ENCODE assay signal across 14 cellular contexts in the genomic region with DNA sequence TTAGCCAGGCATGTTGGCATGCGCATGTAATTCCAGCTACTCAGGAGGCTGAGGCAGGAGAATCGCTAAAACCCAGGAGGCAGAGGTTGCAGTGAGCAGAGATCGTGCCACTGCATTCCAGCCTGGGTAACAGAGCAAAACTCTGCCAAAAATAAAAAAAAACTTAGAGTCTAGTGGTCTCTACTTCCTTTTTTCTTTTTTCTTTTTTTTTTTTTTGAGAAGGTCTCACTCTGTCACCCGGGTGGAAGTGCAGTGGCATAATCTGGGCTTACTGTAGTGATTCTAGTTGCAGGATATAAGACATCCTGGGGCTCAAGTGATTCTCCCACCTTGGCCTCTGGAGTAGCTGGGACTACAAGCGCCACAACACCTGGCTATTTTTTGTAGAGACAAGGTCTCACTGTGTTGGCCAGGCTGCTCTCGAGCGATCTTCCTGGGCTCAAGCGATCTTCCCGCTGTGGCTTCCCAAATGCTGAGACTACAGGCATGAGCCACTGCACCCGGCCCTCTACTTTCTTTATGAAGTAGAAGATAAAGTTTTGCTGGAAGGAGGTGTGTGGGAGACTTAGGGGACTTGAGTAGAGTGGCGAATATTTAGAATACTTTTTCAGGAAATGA.
"Had no signal": no experiment of that assay in that cellular context is flagged by ENCODE, and none has a peak within 500 bp of the region (broad histone marks: within the 10 kb centered on the region; RNA-seq: fewer than 3 reads in every experiment).

No MANE protein-coding gene starts in this region.

- ATAC-seq: activated naive CD4-positive, alpha-beta T cell treated with anti-CD3 and anti-CD28 coated beads, Interleukin-2, amount 50 U/mL, for 72 hours; activated T-cell treated with anti-CD3 and anti-CD28 coated beads, Interleukin-2, amount 50 U/mL, for 72 hours; gastrocnemius medialis; psoas muscle; right lobe of liver had no signal

- H3K27ac ChIP-seq: dorsolateral prefrontal cortex, gastrocnemius medialis, hepatocyte, psoas muscle, right lobe of liver, thoracic aorta had no signal

- H3K9me3 Mint-ChIP-seq: activated CD4-positive, alpha-beta T cell treated with anti-CD3 and anti-CD28 coated beads, Interleukin-2, amount 10 ng/mL, durations not matched to agents 24 days and 14 days; activated naive CD4-positive, alpha-beta T cell treated with anti-CD3 and anti-CD28 coated beads, Interleukin-2, amount 50 U/mL, for 72 hours; activated T-cell treated with anti-CD3 and anti-CD28 coated beads, Interleukin-2, amount 50 U/mL, for 72 hours; endodermal cell; T-helper 2 cell treated with Interferon-gamma antibody and Interleukin-4, amounts not matched to agents 5 μg/mL and 100 μg/mL, for 36 hours had no signal

- DNase-seq: activated CD4-positive, alpha-beta T cell treated with anti-CD3 and anti-CD28 coated beads, Interleukin-2, amount 10 ng/mL, durations not matched to agents 24 days and 14 days; activated CD4-positive, CD25-positive, alpha-beta regulatory T cell; activated CD8-positive, alpha-beta memory T cell treated with anti-CD3 and anti-CD28 coated beads, Interleukin-2, amount 50 U/mL, for 48 hours; activated gamma-delta T cell; activated T-cell treated with anti-CD3 and anti-CD28 coated beads, Interleukin-2, amount 50 U/mL, for 72 hours; dorsolateral prefrontal cortex; endodermal cell; gastrocnemius medialis; psoas muscle; right lobe of liver had no signal

- H3K4me2 ChIP-seq: hepatocyte had no signal

- H3K4me3 ChIP-seq: dorsolateral prefrontal cortex, gastrocnemius medialis, hepatocyte, psoas muscle, right lobe of liver, thoracic aorta had no signal

- H3K4me3 Mint-ChIP-seq: activated CD4-positive, alpha-beta T cell treated with anti-CD3 and anti-CD28 coated beads, Interleukin-2, amount 10 ng/mL, durations not matched to agents 24 days and 14 days; activated T-cell treated with anti-CD3 and anti-CD28 coated beads, Interleukin-2, amount 50 U/mL, for 72 hours; endodermal cell; T-helper 2 cell treated with Interferon-gamma antibody and Interleukin-4, amounts not matched to agents 5 μg/mL and 100 μg/mL, for 36 hours had no signal

- H3K36me3 ChIP-seq: gastrocnemius medialis, right lobe of liver, thoracic aorta had no signal

- H3K79me2 ChIP-seq: hepatocyte had no signal

- H3K4me1 ChIP-seq: gastrocnemius medialis, psoas muscle, right lobe of liver had no signal

- H3K4me1 Mint-ChIP-seq: activated CD4-positive, alpha-beta T cell treated with anti-CD3 and anti-CD28 coated beads, Interleukin-2, amount 10 ng/mL, durations not matched to agents 24 days and 14 days; endodermal cell had no signal

- H3K9me3 ChIP-seq: gastrocnemius medialis, psoas muscle, right lobe of liver, thoracic aorta had no signal

- H3K27me3 ChIP-seq: dorsolateral prefrontal cortex, hepatocyte, right lobe of liver had no signal

- H2AFZ ChIP-seq: hepatocyte had no signal

- H3K36me3 Mint-ChIP-seq: activated naive CD4-positive, alpha-beta T cell treated with anti-CD3 and anti-CD28 coated beads, Interleukin-2, amount 50 U/mL, for 72 hours had no signal

- H3K27ac Mint-ChIP-seq: activated CD4-positive, alpha-beta T cell treated with anti-CD3 and anti-CD28 coated beads, Interleukin-2, amount 10 ng/mL, durations not matched to agents 24 days and 14 days; activated naive CD4-positive, alpha-beta T cell treated with anti-CD3 and anti-CD28 coated beads, Interleukin-2, amount 50 U/mL, for 72 hours; activated T-cell treated with anti-CD3 and anti-CD28 coated beads, Interleukin-2, amount 50 U/mL, for 72 hours; endodermal cell; T-helper 2 cell treated with Interferon-gamma antibody and Interleukin-4, amounts not matched to agents 5 μg/mL and 100 μg/mL, for 36 hours had no signal
